13 cellular contexts compared by ENCODE assay signal in genomic region chr7:136869006-136869961, GRCh38. TPM values are rescaled to one million over a fixed set of nuclear protein-coding genes. Genes with fewer than 3 reads are reported as not detected.
A peak's percentile ranks its signal among the peaks of the same experiment; 100 is the strongest.
DNase-seq lines count a peak whose midpoint lies in the region; ATAC-seq, FAIRE-seq and TF ChIP-seq lines count a peak whose summit lies in the region.
"Had no signal": no experiment of that assay in that cellular context is flagged by ENCODE, and none has a peak within 500 bp of the region (broad histone marks: within the 10 kb centered on the region; RNA-seq: fewer than 3 reads in every experiment).

No MANE protein-coding gene starts in this region.

- H3K4me1 ChIP-seq in transverse colon (peaks cover 0 to 5% (median 0%) of the 10 kb centered on the region in 4 donors), HAP-1 (no peaks in the 10 kb centered on the region)

- H3K27me3 ChIP-seq in transverse colon = peaks cover 45% of the 10 kb centered on the region
- no peaks in the 10 kb centered on the region for H3K27me3 ChIP-seq in HAP-1 (ENCODE audit: low read depth)

- no peak for TF ChIP-seq POLR2A in transverse colon (IDR thresholded peaks at IDR 0.05)

- H3K4me3 ChIP-seq in transverse colon (peak overlapping the region; percentile 33 to 49 (median 42)), HAP-1 (no peak overlapping the region)
- H3K4me3 ChIP-seq: skin epidermis had no signal

- H3K9me3 ChIP-seq in transverse colon (no peaks in the 10 kb centered on the region), HAP-1 (no peaks in the 10 kb centered on the region)

- WGBS in transverse colon (ENCODE audit: low coverage in 1 of 2), 2 donors = 0 to 22% methylated on average over 3 to 65 of the region's 65 CpGs

- no peak for FAIRE-seq in GM19239 (lab: Jason Lieb, UNC)
- FAIRE-seq: A204.1, GM18507 had no signal

- intact Hi-C loops in transverse colon (cut with DNase I; ENCODE audit: low total_unique reads) = loop anchor here (5.0 kb wide), 1 partner anchor 138 kb away; no protein-coding TSS in a partner anchor

- in situ Hi-C loops in transverse colon (cut with MboI; ENCODE audit: low pct_ligation_motif_present in 1 of 4, low pct_unique_long_range_greater_than_20kb in 1 of 4, low sequenced_read_pairs in 3 of 4) (no loop called here), HAP-1 (cut with MboI; ENCODE audit: low sequenced_read_pairs) (no loop called here)

- DNase-seq in DMS79 treated with DMSO at 0.1 percent for 48 hours (lab: John Stamatoyannopoulos, UW) (peak; percentile 3), DMS79 (lab: John Stamatoyannopoulos, UW) (no peak), ecto neural progenitor cell (ENCODE audit: low spot score) (peak; percentile 63), left kidney (ENCODE audit: low read depth, low spot score) (peak; percentile 27), transverse colon (no peak), HAP-1 (ENCODE audit: low spot score in 2 of 2) (no peak), GM19239 (ENCODE audit: insufficient read length, low spot score) (no peak)
- DNase-seq: activated T-cell treated with anti-CD3 and anti-CD28 coated beads, Interleukin-2, amount 50 U/mL, for 24 hours; SW 1271 had no signal

- no peak for TF ChIP-seq CTCF in transverse colon (IDR thresholded peaks at IDR 0.05)

- H3K27ac ChIP-seq in transverse colon = peak overlapping the region; percentile 43 to 86 (median 64)
- H3K27ac ChIP-seq: skin epidermis had no signal

- ATAC-seq in GM19351 (IDR thresholded peaks at IDR 0.05; ENCODE audit: unreplicated experiment) = no peak

- no peak for TF ChIP-seq EP300 in transverse colon (IDR thresholded peaks at IDR 0.05; ENCODE audit: low read depth)

- H3K36me3 ChIP-seq in transverse colon (no peaks in the 10 kb centered on the region), HAP-1 (replicated peaks) (no peaks in the 10 kb centered on the region)

RNA-seq across cellular contexts. Expression of gene CHRM2, which starts 0.8 kb away (rescaled TPM):
- 10 to 100 TPM in 2 of 4 donors, 1 to 10 TPM in 2; 6.6 to 29.5 (median 10.7) TPM for total RNA-seq in transverse colon

Comparison
In these comparisons a context has a peak if more than half of its experiments do, and no peak if none do; other contexts are left out.
1. DNase-seq: peak in DMS79 treated with DMSO at 0.1 percent for 48 hours (single experiment), ecto neural progenitor cell (single experiment) and left kidney (single experiment); none in DMS79 (single experiment), transverse colon (single experiment), HAP-1 (0 of 2) and GM19239 (single experiment).